Comparison of ENCODE assay signal across 9 cellular contexts in the genomic region with DNA sequence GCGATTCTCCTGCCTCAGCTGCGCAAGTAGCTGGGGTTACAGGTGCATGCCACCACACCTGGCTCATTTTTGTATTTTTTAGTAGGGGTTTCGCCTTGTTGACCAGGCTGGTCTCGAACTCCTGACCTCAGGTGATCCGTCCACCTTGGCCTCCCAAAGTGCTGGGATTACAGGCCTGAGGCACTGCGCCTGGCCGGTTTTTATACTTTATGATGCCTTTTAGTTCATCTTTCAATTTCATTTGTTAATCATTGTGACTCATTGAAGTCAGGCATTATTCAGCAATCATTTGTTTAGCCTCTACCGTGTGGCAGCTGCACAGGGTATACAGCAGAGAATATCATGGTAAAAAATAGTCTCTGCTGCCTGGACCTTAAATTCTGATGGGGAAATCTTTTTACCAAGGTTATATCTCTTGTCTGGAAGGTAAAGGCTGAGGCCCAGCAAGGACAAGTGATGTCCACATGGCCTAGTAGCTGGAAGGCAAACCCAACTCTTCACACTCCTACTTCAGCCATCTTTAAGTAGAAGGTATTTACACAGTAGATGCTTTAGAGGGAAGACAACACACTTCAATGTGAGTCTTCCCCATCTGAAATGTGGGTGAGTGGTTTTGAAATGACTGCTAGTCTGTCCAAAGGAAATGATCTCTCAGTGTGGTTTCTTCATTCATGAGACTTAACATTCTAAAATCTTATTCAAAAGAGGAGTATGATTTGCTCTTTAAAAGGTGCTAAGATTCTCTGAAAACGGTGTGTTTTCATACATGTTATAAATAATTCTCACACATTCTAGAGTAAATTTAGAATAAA. TPM values are rescaled to one million over a fixed set of nuclear protein-coding genes. Genes with fewer than 3 reads are reported as not detected.
DNase-seq lines count a peak whose midpoint lies in the region; ATAC-seq and TF ChIP-seq lines count a peak whose summit lies in the region.
"Had no signal": no experiment of that assay in that cellular context is flagged by ENCODE, and none has a peak within 500 bp of the region (broad histone marks: within the 10 kb centered on the region; RNA-seq: fewer than 3 reads in every experiment).

No MANE protein-coding gene starts in this region.

- H3K4me1 ChIP-seq in PC-3 (ENCODE audit: insufficient read depth, low read length) (peaks cover 26% of the 10 kb centered on the region), HAP-1 (peaks cover 23% of the 10 kb centered on the region), Caco-2 (no peaks in the 10 kb centered on the region)

- no peak for TF ChIP-seq CTCF in GM10266 (IDR thresholded peaks at IDR 0.05; ENCODE audit: control insufficient read depth, insufficient read depth, low read depth, missing control alignments)
- TF ChIP-seq CTCF in PC-3 (conservative IDR thresholded peaks at IDR 0.05; ENCODE audit: low read depth, low read length): no peak
- TF ChIP-seq CTCF in Caco-2 (IDR thresholded peaks at IDR 0.05; ENCODE audit: insufficient read depth in 1 of 2, low read depth in 1 of 2, low read length in 1 of 2, severe bottlenecking in 1 of 2, unreplicated experiment in 1 of 2): no peak

- H3K9me3 ChIP-seq in PC-3 (ENCODE audit: low read length) (no peaks in the 10 kb centered on the region), HAP-1 (no peaks in the 10 kb centered on the region), Caco-2 (no peaks in the 10 kb centered on the region)
- H3K9me3 ChIP-seq: heart right ventricle had no signal

- CTCF ChIA-PET in PC-3 (lab: Charles Lee): no interaction called here
- CTCF ChIA-PET in Caco-2 (lab: Charles Lee): no interaction called here

- H3K36me3 ChIP-seq in PC-3 (ENCODE audit: low read depth, low read length): no peaks in the 10 kb centered on the region
- no peaks in the 10 kb centered on the region; the same call in 1 of the 2 replicates for H3K36me3 ChIP-seq in HAP-1 (replicated peaks)
- H3K36me3 ChIP-seq in Caco-2 (ENCODE audit: control insufficient read depth, insufficient read depth, low read length): peaks cover 1% of the 10 kb centered on the region

- no peaks in the 10 kb centered on the region for H3F3A ChIP-seq in PC-3 (ENCODE audit: low read length, unreplicated experiment)

- no peaks in the 10 kb centered on the region for H3K9me2 ChIP-seq in PC-3 (replicated peaks; ENCODE audit: low read length)

- no peaks in the 10 kb centered on the region for H3K9me3 Mint-ChIP-seq in Caco-2 (ENCODE audit: unreplicated experiment)

- POLR2A ChIA-PET in PC-3 (lab: Charles Lee; ENCODE audit: unreplicated experiment): no interaction called here
- POLR2A ChIA-PET in Caco-2 (lab: Charles Lee): no interaction called here

- H3K4me3 ChIP-seq in PC-3 (ENCODE audit: low read length) (no peak overlapping the region), HAP-1 (no peak overlapping the region), Caco-2 (ENCODE audit: low read depth, low read length) (no peak overlapping the region)

- H3K4me2 ChIP-seq in PC-3 (ENCODE audit: low read length): peak overlapping the region; percentile 21; the same call in 1 of the 2 replicates

- BruUV-seq in PC-3 (replicated peaks; lab: Mats Ljungman, UMichigan) (no TSS peak), Caco-2 (replicated peaks; lab: Mats Ljungman, UMichigan) (no TSS peak)

- H3K4me1 Mint-ChIP-seq in Caco-2 (ENCODE audit: low read depth, unreplicated experiment): peaks cover 24% of the 10 kb centered on the region

- H3K27me3 Mint-ChIP-seq in Caco-2 (ENCODE audit: insufficient read depth, unreplicated experiment): no peaks in the 10 kb centered on the region

- no peak overlapping the region for H3K27ac Mint-ChIP-seq in Caco-2 (ENCODE audit: unreplicated experiment)

- no peak overlapping the region for H3K9ac ChIP-seq in PC-3 (ENCODE audit: low read length)

- H3K4me3 Mint-ChIP-seq in Caco-2 (ENCODE audit: unreplicated experiment): no peak overlapping the region

- no peak overlapping the region for H2AFZ ChIP-seq in PC-3 (ENCODE audit: low read length)

- in situ Hi-C loops in HAP-1 (cut with MboI; ENCODE audit: low sequenced_read_pairs): no loop called here

- intact Hi-C loops in PC-3 (cut with micrococcal nuclease): no loop called here
- intact Hi-C loops in Caco-2 (cut with micrococcal nuclease; ENCODE audit: unreplicated experiment): no loop called here

- peaks cover 67% of the 10 kb centered on the region for H3K79me2 ChIP-seq in PC-3 (ENCODE audit: low read length)

- peaks cover 24% of the 10 kb centered on the region for H3K36me3 Mint-ChIP-seq in Caco-2 (ENCODE audit: insufficient read depth, unreplicated experiment)

- 0 out of 2 replicates have a peak, but pooled peaks cover 14% of the 10 kb centered on the region for H4K20me1 ChIP-seq in PC-3 (ENCODE audit: low read length)

- no peak overlapping the region; the same call in 1 of the 2 replicates for H3K27ac ChIP-seq in PC-3 (ENCODE audit: low read length)

- peak; percentile 67 for DNase-seq in GM10266 (ENCODE audit: extremely low spot score)
- DNase-seq in PC-3: peak; percentile 61
- peak; percentile 52 for DNase-seq in kidney tubule cell (ENCODE audit: low spot score)
- no peak for DNase-seq in HAP-1 (ENCODE audit: low spot score in 2 of 2)
- no peak for DNase-seq in Caco-2
- no peak for DNase-seq in activated effector memory CD4-positive, alpha-beta T cell treated with Interleukin-2 at 50 U/mL for 16 hours
- DNase-seq: heart right ventricle had no signal

- H3K27me3 ChIP-seq in PC-3 (ENCODE audit: low read length) (no peaks in the 10 kb centered on the region), HAP-1 (ENCODE audit: low read depth) (no peaks in the 10 kb centered on the region), Caco-2 (replicated peaks; ENCODE audit: control insufficient read depth, insufficient read depth, low read length) (no peaks in the 10 kb centered on the region)
- H3K27me3 ChIP-seq: heart right ventricle had no signal

- ATAC-seq in GM21529 (IDR thresholded peaks at IDR 0.05; ENCODE audit: unreplicated experiment) (peak; percentile 37), PC-3 (peak; percentile 9; the same call in 1 of the 2 replicates), HG03469 (IDR thresholded peaks at IDR 0.05; ENCODE audit: unreplicated experiment) (no peak)
- ATAC-seq: heart right ventricle had no signal

RNA-seq across cellular contexts. Expression of gene PRPSAP2, which starts 2.4 kb away (rescaled TPM):
- total RNA-seq in PC-3 (2014; rRNA removed): 60.1 and 81.3 TPM in 2 replicates
- total RNA-seq in Caco-2 (2022): 45.8 and 49.0 TPM in 2 replicates

Comparison
In these comparisons a context has a peak if more than half of its experiments do, and no peak if none do; other contexts are left out.
1. DNase-seq: peak in GM10266 (single experiment), PC-3 (single experiment) and kidney tubule cell (single experiment); none in HAP-1 (0 of 2), Caco-2 (0 of 2) and activated effector memory CD4-positive, alpha-beta T cell treated with Interleukin-2 at 50 U/mL for 16 hours (single experiment).